9 cellular contexts compared by ENCODE assay signal in genomic region chr2:39128919-39129391, GRCh38. TPM values are rescaled to one million over a fixed set of nuclear protein-coding genes. Genes with fewer than 3 reads are reported as not detected.
DNase-seq lines count a peak whose midpoint lies in the region; ATAC-seq, FAIRE-seq and TF ChIP-seq lines count a peak whose summit lies in the region.
"Had no signal": no experiment of that assay in that cellular context is flagged by ENCODE, and none has a peak within 500 bp of the region (broad histone marks: within the 10 kb centered on the region; RNA-seq: fewer than 3 reads in every experiment).

No MANE protein-coding gene starts in this region.

- intact Hi-C loops in left cardiac atrium (cut with DNase I) = no loop called here

- H3K4me3 Mint-ChIP-seq in glutamatergic neuron (ENCODE audit: unreplicated experiment) = no peak overlapping the region

- no peak for DNase-seq in GM19239 (ENCODE audit: insufficient read length, low spot score)
- DNase-seq in activated CD4-positive, alpha-beta T cell treated with anti-CD3 and anti-CD28 coated beads for 48 hours = peak; percentile 83
- peak in 1 of 2 donors; percentile 30 for DNase-seq in foreskin keratinocyte
- DNase-seq in glutamatergic neuron = no peak
- DNase-seq in NCI-H1092 treated with DMSO at 0.1 percent for 48 hours (lab: John Stamatoyannopoulos, UW) = no peak
- no peak for DNase-seq in NCI-H1105 (lab: John Stamatoyannopoulos, UW)
- DNase-seq in left cardiac atrium = no peak

- peaks cover 7% of the 10 kb centered on the region for H3K4me1 Mint-ChIP-seq in glutamatergic neuron (ENCODE audit: low read depth, unreplicated experiment)

- H3K4me1 ChIP-seq in foreskin keratinocyte = no peaks in the 10 kb centered on the region

- no peaks in the 10 kb centered on the region for H3K27me3 ChIP-seq in foreskin keratinocyte

- peak; percentile 84 for FAIRE-seq in GM19239 (lab: Jason Lieb, UNC)
- FAIRE-seq: keratinocyte had no signal

- H3K36me3 Mint-ChIP-seq in glutamatergic neuron (ENCODE audit: unreplicated experiment) = no peaks in the 10 kb centered on the region

- peaks cover 9% of the 10 kb centered on the region for H3K9me3 Mint-ChIP-seq in glutamatergic neuron (ENCODE audit: unreplicated experiment)

- peak overlapping the region; percentile 10 for H3K27ac ChIP-seq in foreskin keratinocyte

- ATAC-seq in HG03135 (IDR thresholded peaks at IDR 0.05; ENCODE audit: unreplicated experiment) = peak; percentile 45
- ATAC-seq in foreskin keratinocyte = peak; percentile 11
- ATAC-seq in left cardiac atrium = no peak

- no peak overlapping the region for H3K27ac Mint-ChIP-seq in glutamatergic neuron (ENCODE audit: unreplicated experiment)

- peaks cover 6% of the 10 kb centered on the region for H3K27me3 Mint-ChIP-seq in glutamatergic neuron (ENCODE audit: unreplicated experiment)

- TF ChIP-seq CTCF in foreskin keratinocyte (conservative IDR thresholded peaks at IDR 0.05) (no peak), glutamatergic neuron (IDR thresholded peaks at IDR 0.05; ENCODE audit: partially characterized antibody, unreplicated experiment) (no peak)

RNA-seq across cellular contexts. Expression of gene SOS1, which starts 8.1 kb away (rescaled TPM):
- total RNA-seq in foreskin keratinocyte (18.4 and 21.1 TPM in 2 replicates), glutamatergic neuron (ENCODE audit: unreplicated experiment) (39.0 TPM), left cardiac atrium (10 to 100 TPM; 20.8 to 26.9 TPM)
- polyA plus RNA-seq in foreskin keratinocyte = 2.9 and 3.3 TPM in 2 replicates

Comparison
In these comparisons a context has a peak if more than half of its experiments do, and no peak if none do; other contexts are left out.
1. ATAC-seq: peak in HG03135 (single experiment) and foreskin keratinocyte (single experiment); none in left cardiac atrium (0 of 2).